17 cellular contexts compared by ENCODE assay signal in the genomic region with DNA sequence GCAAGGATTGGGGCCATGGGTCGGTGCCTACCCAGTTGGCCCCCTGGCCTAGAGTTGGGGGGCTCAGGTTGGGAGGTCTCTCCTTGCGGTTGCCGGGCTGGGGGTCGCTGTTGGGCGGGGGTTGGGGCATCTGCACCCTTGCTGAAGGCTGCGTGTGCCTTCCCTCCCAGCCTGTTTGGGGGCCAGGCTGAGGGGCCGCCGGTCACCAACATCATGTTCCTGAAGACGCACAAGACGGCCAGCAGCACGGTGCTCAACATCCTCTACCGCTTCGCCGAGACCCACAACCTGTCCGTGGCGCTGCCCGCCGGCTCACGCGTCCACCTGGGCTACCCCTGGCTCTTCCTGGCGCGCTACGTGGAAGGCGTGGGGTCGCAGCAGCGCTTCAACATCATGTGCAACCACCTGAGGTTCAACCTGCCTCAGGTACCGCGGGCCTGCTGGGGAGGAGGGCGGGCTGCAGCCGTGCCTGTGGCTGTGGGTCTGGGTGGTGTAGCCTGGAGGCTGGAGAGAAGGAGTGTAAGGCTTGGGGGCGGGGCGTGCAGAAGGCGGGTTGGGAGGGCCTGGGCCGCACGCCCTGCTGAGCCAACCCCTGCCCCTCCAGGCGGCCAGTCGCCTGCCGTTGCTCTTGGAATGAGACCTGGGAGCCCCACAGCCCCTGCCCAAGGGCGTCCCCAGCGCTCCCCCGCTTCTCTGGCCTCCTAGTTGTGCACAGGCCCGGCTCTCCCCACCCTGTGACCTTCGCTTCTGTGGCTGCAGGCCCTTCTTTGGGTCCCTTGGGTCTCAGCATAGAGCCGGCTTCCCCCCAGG. TPM values are rescaled to one million over a fixed set of nuclear protein-coding genes. Genes with fewer than 3 reads are reported as not detected.
A peak's percentile ranks its signal among the peaks of the same experiment; 100 is the strongest.
DNase-seq lines count a peak whose midpoint lies in the region; ATAC-seq and TF ChIP-seq lines count a peak whose summit lies in the region.
"Had no signal": no experiment of that assay in that cellular context is flagged by ENCODE, and none has a peak within 500 bp of the region (broad histone marks: within the 10 kb centered on the region; RNA-seq: fewer than 3 reads in every experiment).

No MANE protein-coding gene starts in this region.

- BruUV-seq in A673 (replicated peaks; lab: Mats Ljungman, UMichigan) = no TSS peak

- H3K4me1 ChIP-seq in A673 (ENCODE audit: insufficient read depth, low read length, poor library complexity, severe bottlenecking) (peaks cover 27% of the 10 kb centered on the region), mesendoderm (ENCODE audit: control insufficient read depth, low read depth, low read length) (peaks cover 3% of the 10 kb centered on the region), trophoblast cell (ENCODE audit: control insufficient read depth in 1 of 2, insufficient read depth in 2 of 2, low read length in 2 of 2) (peaks cover 4 to 6% of the 10 kb centered on the region in 2 experiments)

- CTCF ChIA-PET in A673 (lab: Charles Lee) = no interaction called here

- H2AK5ac ChIP-seq in mesendoderm (ENCODE audit: low read length) (peak overlapping the region; percentile 2), trophoblast cell (ENCODE audit: low read length) (no peak overlapping the region)

- H3K27ac ChIP-seq in A673 (ENCODE audit: low read depth, low read length, poor library complexity, severe bottlenecking) (peak overlapping the region; percentile 37), mesendoderm (ENCODE audit: low read depth, low read length) (no peak overlapping the region), trophoblast cell (ENCODE audit: low read depth, low read length) (no peak overlapping the region)
- H3K27ac ChIP-seq: brain microvascular endothelial cell, psoas muscle had no signal

- WGBS in mesendoderm (ENCODE audit: extremely low coverage, insufficient coverage, low lambda C conversion rate) = no CpG with 5 or more reads among the region's 44 CpGs
- no CpG with 5 or more reads among the region's 44 CpGs for WGBS in trophoblast cell (ENCODE audit: extremely low coverage, insufficient coverage, insufficient read length)

- H3K27me3 ChIP-seq in A673 (replicated peaks; ENCODE audit: insufficient read depth, low read depth, low read length, poor library complexity) (no peaks in the 10 kb centered on the region), mesendoderm (ENCODE audit: insufficient read depth, low read length, poor library complexity) (no peaks in the 10 kb centered on the region), trophoblast cell (ENCODE audit: insufficient read depth, low read length) (no peaks in the 10 kb centered on the region)
- H3K27me3 ChIP-seq: brain microvascular endothelial cell had no signal

- H3K4me2 ChIP-seq in mesendoderm (ENCODE audit: low read length) (no peak overlapping the region), trophoblast cell (ENCODE audit: low read length) (no peak overlapping the region)

- H3K9ac ChIP-seq in mesendoderm (ENCODE audit: low read length) (no peak overlapping the region), trophoblast cell (ENCODE audit: low read length) (no peak overlapping the region)

- H3K79me2 ChIP-seq in mesendoderm (ENCODE audit: control insufficient read depth, insufficient read depth, low read length) (no peaks in the 10 kb centered on the region), trophoblast cell (ENCODE audit: control insufficient read depth, insufficient read depth, low read length, poor library complexity) (no peaks in the 10 kb centered on the region)

- no peak overlapping the region for H2BK15ac ChIP-seq in mesendoderm (replicated peaks; ENCODE audit: low read depth)

- H3K36me3 ChIP-seq in A673 (ENCODE audit: insufficient read depth, low read length, poor library complexity, severe bottlenecking) (no peaks in the 10 kb centered on the region), mesendoderm (ENCODE audit: control insufficient read depth, insufficient read depth, low read length) (no peaks in the 10 kb centered on the region), trophoblast cell (ENCODE audit: control insufficient read depth in 1 of 2, insufficient read depth in 2 of 2, low read length in 2 of 2) (no peaks in the 10 kb centered on the region)
- H3K36me3 ChIP-seq: brain microvascular endothelial cell had no signal

- H3K23ac ChIP-seq in mesendoderm (ENCODE audit: low read length) (no peak overlapping the region), trophoblast cell (ENCODE audit: low read length) (no peak overlapping the region)

- no peak overlapping the region for H4K12ac ChIP-seq in trophoblast cell (ENCODE audit: low read depth, low read length)

- H3K4ac ChIP-seq in mesendoderm (ENCODE audit: low read depth, low read length) (no peak overlapping the region), trophoblast cell (ENCODE audit: low read depth, low read length) (no peak overlapping the region)

- H3K4me3 ChIP-seq in A673 (ENCODE audit: low read depth, low read length, poor library complexity, severe bottlenecking) (no peak overlapping the region), mesendoderm (ENCODE audit: low read length) (no peak overlapping the region), trophoblast cell (ENCODE audit: low read depth, low read length) (no peak overlapping the region)
- H3K4me3 ChIP-seq: psoas muscle had no signal

- no peak overlapping the region for H4K91ac ChIP-seq in trophoblast cell (ENCODE audit: low read depth, low read length)

- H3K9me3 ChIP-seq in A673 (ENCODE audit: low read depth, low read length, poor library complexity, severe bottlenecking) (no peaks in the 10 kb centered on the region), trophoblast cell (ENCODE audit: insufficient read depth, low read depth, low read length) (peaks cover 4% of the 10 kb centered on the region)
- H3K9me3 ChIP-seq: psoas muscle had no signal

- H3K14ac ChIP-seq in trophoblast cell (ENCODE audit: low read length) = no peak overlapping the region

- ATAC-seq in HG03520 (IDR thresholded peaks at IDR 0.05; ENCODE audit: unreplicated experiment) (no peak), HG02970 (IDR thresholded peaks at IDR 0.05; ENCODE audit: low FRiP score, unreplicated experiment) (no peak)
- ATAC-seq: PC-3, psoas muscle had no signal

- no peak overlapping the region for H2BK12ac ChIP-seq in trophoblast cell (ENCODE audit: low read length)

- H4K8ac ChIP-seq in mesendoderm (ENCODE audit: low read depth, low read length) = no peak overlapping the region
- H4K8ac ChIP-seq in trophoblast cell (ENCODE audit: low read depth, low read length) = no peak overlapping the region

- H3K18ac ChIP-seq in mesendoderm (ENCODE audit: low read length) (peak overlapping the region; percentile 15), trophoblast cell (ENCODE audit: low read length) (no peak overlapping the region)

- H2AFZ ChIP-seq in trophoblast cell (ENCODE audit: insufficient read depth, low read length, poor library complexity) = no peak overlapping the region

- intact Hi-C loops in A673 (cut with micrococcal nuclease; ENCODE audit: unreplicated experiment) = no loop called here

- no peak overlapping the region for H2BK5ac ChIP-seq in mesendoderm (ENCODE audit: low read length)
- H2BK5ac ChIP-seq in trophoblast cell (ENCODE audit: low read depth, low read length, poor library complexity) = no peak overlapping the region

- H2BK120ac ChIP-seq in mesendoderm (ENCODE audit: low read depth, low read length) = no peak overlapping the region
- H2BK120ac ChIP-seq in trophoblast cell (ENCODE audit: insufficient read depth, low read length, poor library complexity) = no peak overlapping the region

- POLR2A ChIA-PET in A673 (lab: Charles Lee; ENCODE audit: low non-redundant PET) = no interaction called here

- DNase-seq in A673 (ENCODE audit: low spot score) (no peak), GM10266 (ENCODE audit: extremely low spot score) (peak; percentile 30), ecto neural progenitor cell (ENCODE audit: low spot score) (peak; percentile 63), mesendoderm (peak; percentile 40), trophoblast cell (no peak)
- DNase-seq in stimulated activated CD4-positive, alpha-beta T cell treated with anti-CD3 and anti-CD28 coated beads, Interleukin-4, amount 100 ng/mL, for 4 hours = no peak
- DNase-seq: activated CD4-positive, alpha-beta T cell treated with anti-CD3 and anti-CD28 coated beads for 4 hours; AML-193; brain microvascular endothelial cell; effector CD8-positive, alpha-beta T cell; NCI-H226; PC-3 had no signal

- no peak overlapping the region for H4K5ac ChIP-seq in mesendoderm (ENCODE audit: low read length)

- peak overlapping the region; percentile 67 for H3K56ac ChIP-seq in mesendoderm (ENCODE audit: low read length)

- no peaks in the 10 kb centered on the region for H3K79me1 ChIP-seq in mesendoderm (ENCODE audit: low read length)
- peaks cover 5% of the 10 kb centered on the region for H3K79me1 ChIP-seq in trophoblast cell (ENCODE audit: low read length)

- TF ChIP-seq CTCF in A673 (conservative IDR thresholded peaks at IDR 0.05; ENCODE audit: low read depth, low read length) (no peak), GM10266 (IDR thresholded peaks at IDR 0.05; ENCODE audit: control insufficient read depth, insufficient read depth, low read depth, missing control alignments) (no peak)

RNA-seq across cellular contexts. Expression of gene NEU4, which starts 7.2 kb away (rescaled TPM):
- total RNA-seq in A673 (2021) = 38.5 and 48.4 TPM in 2 replicates
- 0.04 TPM for polyA plus RNA-seq in mesendoderm (2013, experiment 1 of 2)
- polyA plus RNA-seq in mesendoderm (2013, experiment 2 of 2) = 0.04 TPM
- 0.11 and 0.19 TPM in 2 replicates for polyA plus RNA-seq in trophoblast cell (2013)
- total RNA-seq: PC-3 had no signal
- polyA plus RNA-seq: IgD-negative memory B cell had no signal

RNA-seq across cellular contexts. Expression of gene GAL3ST2, which starts 25.2 kb away (rescaled TPM):
- 5.0 and 5.3 TPM in 2 replicates for total RNA-seq in A673 (2021)
- not detected for polyA plus RNA-seq in mesendoderm (2013, experiment 1 of 2)
- polyA plus RNA-seq in mesendoderm (2013, experiment 2 of 2) = 0.04 TPM
- polyA plus RNA-seq in trophoblast cell (2013) = 0.19 and 0.24 TPM in 2 replicates
- total RNA-seq: PC-3, urinary bladder had no signal
- polyA plus RNA-seq: IgD-negative memory B cell, urinary bladder had no signal

RNA-seq across cellular contexts. Expression of gene PDCD1, which starts 56.9 kb away (rescaled TPM):
- total RNA-seq in A673 (2021) = 0.34 and 0.35 TPM in 2 replicates
- 0.87 TPM for polyA plus RNA-seq in mesendoderm (2013, experiment 1 of 2)
- 0.78 TPM for polyA plus RNA-seq in mesendoderm (2013, experiment 2 of 2)
- polyA plus RNA-seq in trophoblast cell (2013) = not detected in 2 replicates
- total RNA-seq: PC-3, urinary bladder had no signal

Comparison
In these comparisons a context has a peak if more than half of its experiments do, and no peak if none do; other contexts are left out.
1. DNase-seq: peak in GM10266 (single experiment), ecto neural progenitor cell (single experiment) and mesendoderm (single experiment); none in A673 (single experiment), stimulated activated CD4-positive, alpha-beta T cell treated with anti-CD3 and anti-CD28 coated beads, Interleukin-4, amount 100 ng/mL, for 4 hours (0 of 2) and trophoblast cell (0 of 2).